ENCODE assay signal across 12 cellular contexts in genomic region chr7:155214328-155214986, GRCh38.
DNase-seq lines count a peak whose midpoint lies in the region; ATAC-seq and TF ChIP-seq lines count a peak whose summit lies in the region.
"Had no signal": no experiment of that assay in that cellular context is flagged by ENCODE, and none has a peak within 500 bp of the region (broad histone marks: within the 10 kb centered on the region; RNA-seq: fewer than 3 reads in every experiment).

No MANE protein-coding gene starts in this region.

- TF ChIP-seq CTCF in VCaP (conservative IDR thresholded peaks at IDR 0.05) (no peak), lower lobe of right lung (IDR thresholded peaks at IDR 0.05) (no peak), transverse colon (IDR thresholded peaks at IDR 0.05) (no peak)

- H3K9me3 ChIP-seq in lower lobe of right lung: no peaks in the 10 kb centered on the region
- H3K9me3 ChIP-seq in transverse colon: no peaks in the 10 kb centered on the region
- H3K9me3 ChIP-seq: heart left ventricle, uterus had no signal

- no peaks in the 10 kb centered on the region for H3K4me1 ChIP-seq in lower lobe of right lung
- H3K4me1 ChIP-seq in transverse colon: peaks cover 0 to 11% (median 6%) of the 10 kb centered on the region in 4 donors
- H3K4me1 ChIP-seq: uterus had no signal

- in situ Hi-C loops in transverse colon (cut with MboI; ENCODE audit: low pct_ligation_motif_present in 1 of 4, low pct_unique_long_range_greater_than_20kb in 1 of 4, low sequenced_read_pairs in 3 of 4): no loop called here

- H3K36me3 ChIP-seq in lower lobe of right lung: no peaks in the 10 kb centered on the region
- H3K36me3 ChIP-seq in transverse colon: no peaks in the 10 kb centered on the region
- H3K36me3 ChIP-seq: heart left ventricle, uterus had no signal

- H3K27ac ChIP-seq in VCaP (peak overlapping the region; percentile 53), lower lobe of right lung (no peak overlapping the region), transverse colon (no peak overlapping the region)
- H3K27ac ChIP-seq: heart left ventricle, uterus had no signal

- no peak for TF ChIP-seq EP300 in transverse colon (IDR thresholded peaks at IDR 0.05; ENCODE audit: low read depth)

- WGBS in transverse colon (ENCODE audit: low coverage in 1 of 2), 2 donors: 35% methylated on average over 32 of the region's 32 CpGs; no CpG with 5 or more reads in 1 of the 2 donors

- peak; percentile 36 for DNase-seq in NCI-H82 (lab: John Stamatoyannopoulos, UW)
- no peak for DNase-seq in NCI-H82 treated with DMSO at 0.1 percent for 48 hours (lab: John Stamatoyannopoulos, UW; ENCODE audit: unreplicated experiment)
- no peak for DNase-seq in lower lobe of right lung
- no peak for DNase-seq in transverse colon
- DNase-seq in stimulated activated naive CD4-positive, alpha-beta T cell treated with Interleukin-2 at 50 U/mL for 16 hours (lab: John Stamatoyannopoulos, UW): no peak
- DNase-seq in activated T-cell treated with anti-CD3 and anti-CD28 coated beads for 4 hours: no peak
- no peak for DNase-seq in activated T-cell treated with anti-CD3 and anti-CD28 coated beads, Interleukin-2, amount 50 U/mL, for 1 hour
- DNase-seq: C1 segment of cervical spinal cord, NCI-H1048, uterus had no signal

- H3K27me3 ChIP-seq in lower lobe of right lung (ENCODE audit: low read depth): peaks cover 18% of the 10 kb centered on the region
- H3K27me3 ChIP-seq in transverse colon: peaks cover 39% of the 10 kb centered on the region
- H3K27me3 ChIP-seq: uterus had no signal

- intact Hi-C loops in lower lobe of right lung (cut with DNase I) (no loop called here), transverse colon (cut with DNase I; ENCODE audit: low total_unique reads) (no loop called here)

- TF ChIP-seq POLR2A in transverse colon (IDR thresholded peaks at IDR 0.05): no peak

- peak; percentile 45 to 74 for ATAC-seq in lower lobe of right lung

- H3K4me3 ChIP-seq in lower lobe of right lung (peak overlapping the region; percentile 34), transverse colon (peak overlapping the region in 3 of 4 donors; percentile 12 to 29 (median 20))
